Comparison of ENCODE assay signal across 12 cellular contexts in genomic region chr12:111428081-111428727, GRCh38. TPM values are rescaled to one million over a fixed set of nuclear protein-coding genes. Genes with fewer than 3 reads are reported as not detected.
DNase-seq lines count a peak whose midpoint lies in the region; ATAC-seq and TF ChIP-seq lines count a peak whose summit lies in the region.
"Had no signal": no experiment of that assay in that cellular context is flagged by ENCODE, and none has a peak within 500 bp of the region (broad histone marks: within the 10 kb centered on the region; RNA-seq: fewer than 3 reads in every experiment).

No MANE protein-coding gene starts in this region.

- intact Hi-C loops in Panc1 (cut with micrococcal nuclease; ENCODE audit: unreplicated experiment) (no loop called here), sciatic nerve (cut with DNase I) (no loop called here)

- POLR2A ChIA-PET in Panc1 (lab: Charles Lee) = no interaction called here

- TF ChIP-seq CTCF in Panc1 (IDR thresholded peaks at IDR 0.05) = no peak

- H3K4me1 ChIP-seq in Panc1 (ENCODE audit: control insufficient read depth, insufficient read depth, low read length) = peaks cover 56% of the 10 kb centered on the region
- peaks cover 31 to 60% of the 10 kb centered on the region in 2 donors for H3K4me1 ChIP-seq in duodenal mucosa (ENCODE audit: control insufficient read depth in 1 of 2, insufficient read depth in 2 of 2, low read length in 2 of 2)

- H3K27me3 ChIP-seq in Panc1 (ENCODE audit: control insufficient read depth, insufficient read depth, low read length) (no peaks in the 10 kb centered on the region), duodenal mucosa (ENCODE audit: control insufficient read depth in 1 of 2, insufficient read depth in 2 of 2, low read length in 2 of 2) (no peaks in the 10 kb centered on the region)
- H3K27me3 ChIP-seq: neural progenitor cell had no signal

- H3K4me3 ChIP-seq in Panc1 (ENCODE audit: low read depth in 2 of 2, low read length in 2 of 2) (no peak overlapping the region), duodenal mucosa (ENCODE audit: low read depth in 1 of 2, low read length in 2 of 2) (peak overlapping the region in 1 of 2 donors; percentile 32)
- H3K4me3 ChIP-seq: neural progenitor cell had no signal

- CTCF ChIA-PET in Panc1 (lab: Charles Lee) = interaction anchor here (0.7 kb wide), 1 partner anchor 17 kb away, joined by 3 read pairs; no protein-coding TSS in a partner anchor

- peak overlapping the region; percentile 51 for H3K27ac ChIP-seq in Panc1 (ENCODE audit: low read length)
- H3K27ac ChIP-seq in duodenal mucosa (ENCODE audit: low read depth, low read length) = peak overlapping the region; percentile 30
- H3K27ac ChIP-seq: neural progenitor cell had no signal

- no peaks in the 10 kb centered on the region for H3K9me3 ChIP-seq in Panc1 (ENCODE audit: control insufficient read depth, insufficient read depth, low read depth, low read length)
- no peaks in the 10 kb centered on the region for H3K9me3 ChIP-seq in duodenal mucosa (ENCODE audit: control insufficient read depth in 1 of 2, low read length in 2 of 2)

- no TSS peak for BruUV-seq in Panc1 (replicated peaks; lab: Mats Ljungman, UMichigan)

- ATAC-seq in Panc1 = no peak
- ATAC-seq in sciatic nerve = peak; percentile 5
- ATAC-seq in GM18907 (IDR thresholded peaks at IDR 0.05; ENCODE audit: unreplicated experiment) = no peak
- ATAC-seq: SK-N-SH treated with all-trans-retinoic acid at 6 μM for 48 hours had no signal

- DNase-seq in D341Med (ENCODE audit: low spot score) (peak; percentile 36), Panc1 (ENCODE audit: low read depth, low spot score) (no peak), sciatic nerve (ENCODE audit: low spot score) (no peak), NCI-H2107 (lab: John Stamatoyannopoulos, UW) (no peak), DMS 273 treated with DMSO at 0.1 percent for 48 hours (lab: John Stamatoyannopoulos, UW) (no peak)
- DNase-seq: DMS53; NCI-H526; stimulated activated CD4-positive, alpha-beta T cell treated with anti-CD3 and anti-CD28 coated beads, Interleukin-4, amount 100 ng/mL, for 24 hours had no signal

- no peaks in the 10 kb centered on the region for H3K36me3 ChIP-seq in Panc1 (ENCODE audit: control insufficient read depth, insufficient read depth, low read length)
- H3K36me3 ChIP-seq in duodenal mucosa (ENCODE audit: control insufficient read depth in 1 of 2, insufficient read depth in 2 of 2, low read length in 2 of 2) = no peaks in the 10 kb centered on the region
- H3K36me3 ChIP-seq: neural progenitor cell had no signal

- in situ Hi-C loops in Panc1 (cut with HindIII; ENCODE audit: low pct_unique_long_range_greater_than_20kb, low sequenced_read_pairs) = no loop called here

- H3K9ac ChIP-seq in duodenal mucosa (ENCODE audit: low read depth in 1 of 2, low read length in 2 of 2) = no peak overlapping the region
- H3K9ac ChIP-seq: neural progenitor cell had no signal

RNA-seq across cellular contexts. Expression of gene SH2B3, which starts 22.5 kb away (rescaled TPM):
- total RNA-seq in Panc1 (2021; ENCODE audit: unreplicated experiment) (39.6 TPM), sciatic nerve (27.5 TPM)
- 25.5 TPM for polyA plus RNA-seq in Panc1 (2012; ENCODE audit: insufficient read length)

RNA-seq across cellular contexts. Expression of gene PHETA1, which starts 59.3 kb away (rescaled TPM):
- 16.3 TPM for total RNA-seq in Panc1 (2021; ENCODE audit: unreplicated experiment)
- polyA plus RNA-seq in Panc1 (2012; ENCODE audit: insufficient read length) = 15.3 TPM
- total RNA-seq in sciatic nerve = 12.0 TPM
